23 cellular contexts compared by ENCODE assay signal in genomic region chr6:56685994-56686393, GRCh38. TPM values are rescaled to one million over a fixed set of nuclear protein-coding genes. Genes with fewer than 3 reads are reported as not detected.
A peak's percentile ranks its signal among the peaks of the same experiment; 100 is the strongest.
DNase-seq lines count a peak whose midpoint lies in the region; ATAC-seq and TF ChIP-seq lines count a peak whose summit lies in the region.
"Had no signal": no experiment of that assay in that cellular context is flagged by ENCODE, and none has a peak within 500 bp of the region (broad histone marks: within the 10 kb centered on the region; RNA-seq: fewer than 3 reads in every experiment).

No MANE protein-coding gene starts in this region.

- no peaks in the 10 kb centered on the region for H3K36me3 ChIP-seq in PC-3 (ENCODE audit: low read depth, low read length)
- no peaks in the 10 kb centered on the region for H3K36me3 ChIP-seq in lower lobe of right lung
- no peaks in the 10 kb centered on the region for H3K36me3 ChIP-seq in tibial artery
- H3K36me3 ChIP-seq: HAP-1, Peyer's patch had no signal

- H3K9me3 Mint-ChIP-seq in Calu3 (ENCODE audit: low read depth, unreplicated experiment) (no peaks in the 10 kb centered on the region), endothelial cell (ENCODE audit: unreplicated experiment) (no peaks in the 10 kb centered on the region)
- H3K9me3 Mint-ChIP-seq: CD4-positive, CD25-positive, alpha-beta regulatory T cell; GM23338; T-cell had no signal

- no peaks in the 10 kb centered on the region for H3K9me3 ChIP-seq in PC-3 (ENCODE audit: low read length)
- H3K9me3 ChIP-seq in lower lobe of right lung, result no peaks in the 10 kb centered on the region
- no peaks in the 10 kb centered on the region for H3K9me3 ChIP-seq in tibial artery
- H3K9me3 ChIP-seq: HAP-1, Peyer's patch had no signal

- peaks cover 53% of the 10 kb centered on the region for H3K79me2 ChIP-seq in PC-3 (ENCODE audit: low read length)

- no peaks in the 10 kb centered on the region for H3K27me3 ChIP-seq in PC-3 (ENCODE audit: low read length)
- H3K27me3 ChIP-seq in lower lobe of right lung (ENCODE audit: low read depth), result no peaks in the 10 kb centered on the region
- no peaks in the 10 kb centered on the region for H3K27me3 ChIP-seq in tibial artery
- H3K27me3 ChIP-seq: Peyer's patch had no signal

- H3K27ac Mint-ChIP-seq in Calu3 (ENCODE audit: unreplicated experiment), result peak overlapping the region; percentile 58
- H3K27ac Mint-ChIP-seq in endothelial cell (ENCODE audit: unreplicated experiment), result peak overlapping the region; percentile 32
- H3K27ac Mint-ChIP-seq: CD4-positive, CD25-positive, alpha-beta regulatory T cell; GM23338; T-cell had no signal

- H3K27ac ChIP-seq in PC-3 (ENCODE audit: low read length), result peak overlapping the region; percentile 91
- H3K27ac ChIP-seq in lower lobe of right lung, result no peak overlapping the region
- H3K27ac ChIP-seq in tibial artery, result no peak overlapping the region
- H3K27ac ChIP-seq: Peyer's patch had no signal

- peaks cover 67% of the 10 kb centered on the region for H3K4me1 Mint-ChIP-seq in Calu3 (ENCODE audit: low read depth, unreplicated experiment)
- peaks cover 8% of the 10 kb centered on the region for H3K4me1 Mint-ChIP-seq in endothelial cell (ENCODE audit: unreplicated experiment)
- H3K4me1 Mint-ChIP-seq: T-cell had no signal

- no peak overlapping the region for H2AFZ ChIP-seq in PC-3 (ENCODE audit: low read length)
- H2AFZ ChIP-seq: GM23338 had no signal

- no peaks in the 10 kb centered on the region for H3K9me2 ChIP-seq in PC-3 (replicated peaks; ENCODE audit: low read length)

- POLR2A ChIA-PET in PC-3 (lab: Charles Lee; ENCODE audit: unreplicated experiment), result interaction anchor here (0.5 kb wide), 1 partner anchor 43 kb away, joined by 4 read pairs; the partner anchor contains the start of gene DST

- intact Hi-C loops in Calu3 (cut with micrococcal nuclease; ENCODE audit: unreplicated experiment) (no loop called here), PC-3 (cut with micrococcal nuclease) (no loop called here), lower lobe of right lung (cut with DNase I) (no loop called here), tibial artery (cut with DNase I; ENCODE audit: low total_unique reads) (no loop called here)

- DNase-seq in Calu3 (no peak), PC-3 (no peak), endothelial cell (ENCODE audit: low spot score) (no peak), lower lobe of right lung (no peak), HPDE6-E6E7 (ENCODE audit: extremely low spot score) (no peak), NCI-H2029 (lab: John Stamatoyannopoulos, UW) (no peak), tibial artery (no peak)
- DNase-seq: CD4-positive, CD25-positive, alpha-beta regulatory T cell; DMS 273 treated with DMSO at 0.1 percent for 48 hours; KBM-7; MM.1S; NCI-H1092; NCI-H1436 treated with DMSO at 0.1 percent for 48 hours; NCI-H1930; NCI-H226; NCI-H510A treated with DMSO at 0.1 percent for 48 hours; NCI-H748 treated with DMSO at 0.1 percent for 48 hours; NK-92 treated with Interleukin-12 subunit alpha and Interleukin-12 subunit beta, amount 100 ng/mL, for 24 hours; Peyer's patch; T-cell had no signal

- ATAC-seq in PC-3 (no peak), lower lobe of right lung (no peak), HG03354 (IDR thresholded peaks at IDR 0.05; ENCODE audit: poor library complexity, severe bottlenecking, unreplicated experiment) (no peak)
- ATAC-seq: GM23338, T-cell had no signal

- H3K9ac ChIP-seq in PC-3 (ENCODE audit: low read length), result no peak overlapping the region

- H3K4me3 ChIP-seq in PC-3 (ENCODE audit: low read length), result no peak overlapping the region
- H3K4me3 ChIP-seq in lower lobe of right lung, result peak overlapping the region; percentile 20
- no peak overlapping the region for H3K4me3 ChIP-seq in tibial artery
- H3K4me3 ChIP-seq: GM23338, HAP-1, Peyer's patch had no signal

- no peaks in the 10 kb centered on the region for H3F3A ChIP-seq in PC-3 (ENCODE audit: low read length, unreplicated experiment)

- BruUV-seq in Calu3 (replicated peaks; lab: Mats Ljungman, UMichigan) (no TSS peak), PC-3 (replicated peaks; lab: Mats Ljungman, UMichigan) (no TSS peak)

- H3K4me2 ChIP-seq in PC-3 (ENCODE audit: low read length), result peak overlapping the region; percentile 60
- H3K4me2 ChIP-seq: GM23338 had no signal

- H3K4me1 ChIP-seq in PC-3 (ENCODE audit: insufficient read depth, low read length), result peaks cover 83% of the 10 kb centered on the region
- peaks cover 22% of the 10 kb centered on the region for H3K4me1 ChIP-seq in lower lobe of right lung
- peaks cover 0 to 96% (median 41%) of the 10 kb centered on the region in 4 donors for H3K4me1 ChIP-seq in tibial artery

- H3K27me3 Mint-ChIP-seq in Calu3 (ENCODE audit: unreplicated experiment) (no peaks in the 10 kb centered on the region), endothelial cell (ENCODE audit: unreplicated experiment) (peaks cover 3% of the 10 kb centered on the region)
- H3K27me3 Mint-ChIP-seq: CD4-positive, CD25-positive, alpha-beta regulatory T cell had no signal

- peaks cover 23% of the 10 kb centered on the region for H3K36me3 Mint-ChIP-seq in Calu3 (ENCODE audit: insufficient read depth, unreplicated experiment)
- peaks cover 7% of the 10 kb centered on the region for H3K36me3 Mint-ChIP-seq in endothelial cell (ENCODE audit: low read depth, unreplicated experiment)
- H3K36me3 Mint-ChIP-seq: CD4-positive, CD25-positive, alpha-beta regulatory T cell; T-cell had no signal

- CTCF ChIA-PET in Calu3 (lab: Charles Lee), result interaction anchor here (0.6 to 1.4 kb wide), 3 partner anchors 13 to 230 kb away, joined by 3 to 9 read pairs (median 5); no protein-coding TSS in a partner anchor
- CTCF ChIA-PET in PC-3 (lab: Charles Lee), result interaction anchor here (1.0 kb wide), 1 partner anchor 48 kb away, joined by 3 read pairs; no protein-coding TSS in a partner anchor

- TF ChIP-seq CTCF in Calu3 (IDR thresholded peaks at IDR 0.05; ENCODE audit: unreplicated experiment), result no peak
- no peak for TF ChIP-seq CTCF in PC-3 (conservative IDR thresholded peaks at IDR 0.05; ENCODE audit: low read depth, low read length)
- no peak for TF ChIP-seq CTCF in endothelial cell (IDR thresholded peaks at IDR 0.05; ENCODE audit: unreplicated experiment)
- no peak for TF ChIP-seq CTCF in lower lobe of right lung (IDR thresholded peaks at IDR 0.05)
- no peak for TF ChIP-seq CTCF in tibial artery (IDR thresholded peaks at IDR 0.05)

- H3K4me3 Mint-ChIP-seq in Calu3 (ENCODE audit: low read depth, unreplicated experiment), result peak overlapping the region; percentile 23
- no peak overlapping the region for H3K4me3 Mint-ChIP-seq in endothelial cell (ENCODE audit: unreplicated experiment)
- H3K4me3 Mint-ChIP-seq: CD4-positive, CD25-positive, alpha-beta regulatory T cell; GM23338; T-cell had no signal

- no peaks in the 10 kb centered on the region for H4K20me1 ChIP-seq in PC-3 (ENCODE audit: low read length)

RNA-seq across cellular contexts. Expression of gene DST, which starts 43.3 kb away (rescaled TPM):
- total RNA-seq in Calu3 (2022), result 177 and 212 TPM in 2 replicates
- 81.5 and 90.8 TPM in 2 replicates for total RNA-seq in PC-3 (2014; rRNA removed)
- total RNA-seq in endothelial cell (ENCODE audit: unreplicated experiment), result 284 TPM
- total RNA-seq in lower lobe of right lung, result 327 TPM
